Comparison of ENCODE assay signal across 1 cellular context in the genomic region with DNA sequence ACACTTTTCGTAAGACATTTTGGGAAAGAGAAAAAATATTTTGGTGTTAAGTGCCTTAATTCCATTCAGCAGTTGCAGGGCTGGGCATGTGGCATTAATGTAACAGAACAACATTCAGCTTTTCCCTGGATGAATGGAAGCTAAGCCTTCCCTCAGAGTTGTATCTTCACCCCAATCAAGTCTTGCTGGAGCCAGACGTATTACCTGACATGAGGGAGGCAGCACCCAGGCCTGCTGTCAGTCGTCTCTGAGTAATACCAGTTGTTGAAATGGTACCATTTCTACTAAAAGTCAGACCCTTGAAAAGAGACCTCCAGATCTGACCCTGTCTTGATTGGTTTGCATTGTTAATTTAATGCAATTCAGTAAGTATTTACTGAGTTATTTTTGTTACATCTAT.
TF ChIP-seq lines count a peak whose summit lies in the region.

No MANE protein-coding gene starts in this region.

TF ChIP-seq in GM23338, 12 proteins besides CTCF, POLR2A, EP300 and RAD21 (continued from another document):
- TF ChIP-seq, protein P1, sequence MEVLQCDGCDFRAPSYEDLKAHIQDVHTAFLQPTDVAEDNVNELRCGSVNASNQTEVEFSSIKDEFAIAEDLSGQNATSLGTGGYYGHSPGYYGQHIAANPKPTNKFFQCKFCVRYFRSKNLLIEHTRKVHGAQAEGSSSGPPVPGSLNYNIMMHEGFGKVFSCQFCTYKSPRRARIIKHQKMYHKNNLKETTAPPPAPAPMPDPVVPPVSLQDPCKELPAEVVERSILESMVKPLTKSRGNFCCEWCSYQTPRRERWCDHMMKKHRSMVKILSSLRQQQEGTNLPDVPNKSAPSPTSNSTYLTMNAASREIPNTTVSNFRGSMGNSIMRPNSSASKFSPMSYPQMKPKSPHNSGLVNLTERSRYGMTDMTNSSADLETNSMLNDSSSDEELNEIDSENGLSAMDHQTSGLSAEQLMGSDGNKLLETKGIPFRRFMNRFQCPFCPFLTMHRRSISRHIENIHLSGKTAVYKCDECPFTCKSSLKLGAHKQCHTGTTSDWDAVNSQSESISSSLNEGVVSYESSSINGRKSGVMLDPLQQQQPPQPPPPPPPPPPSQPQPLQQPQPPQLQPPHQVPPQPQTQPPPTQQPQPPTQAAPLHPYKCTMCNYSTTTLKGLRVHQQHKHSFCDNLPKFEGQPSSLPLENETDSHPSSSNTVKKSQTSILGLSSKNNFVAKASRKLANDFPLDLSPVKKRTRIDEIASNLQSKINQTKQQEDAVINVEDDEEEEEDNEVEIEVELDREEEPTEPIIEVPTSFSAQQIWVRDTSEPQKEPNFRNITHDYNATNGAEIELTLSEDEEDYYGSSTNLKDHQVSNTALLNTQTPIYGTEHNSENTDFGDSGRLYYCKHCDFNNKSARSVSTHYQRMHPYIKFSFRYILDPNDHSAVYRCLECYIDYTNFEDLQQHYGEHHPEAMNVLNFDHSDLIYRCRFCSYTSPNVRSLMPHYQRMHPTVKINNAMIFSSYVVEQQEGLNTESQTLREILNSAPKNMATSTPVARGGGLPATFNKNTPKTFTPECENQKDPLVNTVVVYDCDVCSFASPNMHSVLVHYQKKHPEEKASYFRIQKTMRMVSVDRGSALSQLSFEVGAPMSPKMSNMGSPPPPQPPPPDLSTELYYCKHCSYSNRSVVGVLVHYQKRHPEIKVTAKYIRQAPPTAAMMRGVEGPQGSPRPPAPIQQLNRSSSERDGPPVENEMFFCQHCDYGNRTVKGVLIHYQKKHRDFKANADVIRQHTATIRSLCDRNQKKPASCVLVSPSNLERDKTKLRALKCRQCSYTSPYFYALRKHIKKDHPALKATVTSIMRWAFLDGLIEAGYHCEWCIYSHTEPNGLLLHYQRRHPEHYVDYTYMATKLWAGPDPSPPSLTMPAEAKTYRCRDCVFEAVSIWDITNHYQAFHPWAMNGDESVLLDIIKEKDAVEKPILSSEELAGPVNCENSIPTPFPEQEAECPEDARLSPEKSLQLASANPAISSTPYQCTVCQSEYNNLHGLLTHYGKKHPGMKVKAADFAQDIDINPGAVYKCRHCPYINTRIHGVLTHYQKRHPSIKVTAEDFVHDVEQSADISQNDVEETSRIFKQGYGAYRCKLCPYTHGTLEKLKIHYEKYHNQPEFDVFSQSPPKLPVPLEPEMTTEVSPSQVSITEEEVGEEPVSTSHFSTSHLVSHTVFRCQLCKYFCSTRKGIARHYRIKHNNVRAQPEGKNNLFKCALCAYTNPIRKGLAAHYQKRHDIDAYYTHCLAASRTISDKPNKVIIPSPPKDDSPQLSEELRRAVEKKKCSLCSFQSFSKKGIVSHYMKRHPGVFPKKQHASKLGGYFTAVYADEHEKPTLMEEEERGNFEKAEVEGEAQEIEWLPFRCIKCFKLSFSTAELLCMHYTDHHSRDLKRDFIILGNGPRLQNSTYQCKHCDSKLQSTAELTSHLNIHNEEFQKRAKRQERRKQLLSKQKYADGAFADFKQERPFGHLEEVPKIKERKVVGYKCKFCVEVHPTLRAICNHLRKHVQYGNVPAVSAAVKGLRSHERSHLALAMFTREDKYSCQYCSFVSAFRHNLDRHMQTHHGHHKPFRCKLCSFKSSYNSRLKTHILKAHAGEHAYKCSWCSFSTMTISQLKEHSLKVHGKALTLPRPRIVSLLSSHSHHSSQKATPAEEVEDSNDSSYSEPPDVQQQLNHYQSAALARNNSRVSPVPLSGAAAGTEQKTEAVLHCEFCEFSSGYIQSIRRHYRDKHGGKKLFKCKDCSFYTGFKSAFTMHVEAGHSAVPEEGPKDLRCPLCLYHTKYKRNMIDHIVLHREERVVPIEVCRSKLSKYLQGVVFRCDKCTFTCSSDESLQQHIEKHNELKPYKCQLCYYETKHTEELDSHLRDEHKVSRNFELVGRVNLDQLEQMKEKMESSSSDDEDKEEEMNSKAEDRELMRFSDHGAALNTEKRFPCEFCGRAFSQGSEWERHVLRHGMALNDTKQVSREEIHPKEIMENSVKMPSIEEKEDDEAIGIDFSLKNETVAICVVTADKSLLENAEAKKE (CRISPR knock-in tag; IDR thresholded peaks at IDR 0.05): no peak
- no peak for TF ChIP-seq ZNF331 (CRISPR knock-in tag; IDR thresholded peaks at IDR 0.05; ENCODE audit: low read depth)
